8 cellular contexts compared by ENCODE assay signal in genomic region chr7:151017953-151018420, GRCh38. TPM values are rescaled to one million over a fixed set of nuclear protein-coding genes. Genes with fewer than 3 reads are reported as not detected.
A peak's percentile ranks its signal among the peaks of the same experiment; 100 is the strongest.
DNase-seq lines count a peak whose midpoint lies in the region; ATAC-seq and TF ChIP-seq lines count a peak whose summit lies in the region.

No MANE protein-coding gene starts in this region.

- peak overlapping the region; percentile 83 for H3K4me3 Mint-ChIP-seq in activated naive CD8-positive, alpha-beta T cell

- peaks cover 40% of the 10 kb centered on the region for H3K4me1 ChIP-seq in left ventricle myocardium inferior

- no peaks in the 10 kb centered on the region for H3K9me3 Mint-ChIP-seq in activated naive CD8-positive, alpha-beta T cell (ENCODE audit: low read depth)

- H3K4me3 ChIP-seq in HL-60 (replicated peaks; ENCODE audit: insufficient read depth, low read length) (no peak overlapping the region; the same call in 1 of the 2 replicates), left ventricle myocardium inferior (peak overlapping the region; percentile 49)

- H3K27me3 Mint-ChIP-seq in activated naive CD8-positive, alpha-beta T cell = peaks cover 2% of the 10 kb centered on the region

- H3K36me3 Mint-ChIP-seq in activated naive CD8-positive, alpha-beta T cell = no peaks in the 10 kb centered on the region

- peak; percentile 39 for TF ChIP-seq CTCF in HL-60 (IDR thresholded peaks at IDR 0.05; ENCODE audit: insufficient read depth, low read length)
- TF ChIP-seq CTCF in left ventricle myocardium inferior (IDR thresholded peaks at IDR 0.05; ENCODE audit: borderline replicate concordance) = peak; percentile 95

- intact Hi-C loops in left ventricle myocardium inferior (cut with micrococcal nuclease) (no loop called here), sciatic nerve (cut with DNase I) (no loop called here)

- no peaks in the 10 kb centered on the region for H3K36me3 ChIP-seq in left ventricle myocardium inferior

- DNase-seq in SKM-1 treated with dmso at 0.1 percent for 144 hours (lab: John Stamatoyannopoulos, UW; ENCODE audit: unreplicated experiment) (peak; percentile 20), SKM-1 (lab: John Stamatoyannopoulos, UW; ENCODE audit: unreplicated experiment) (no peak), HL-60 (ENCODE audit: low read depth in 1 of 2, low spot score in 1 of 2) (peak; percentile 58 to 69), left ventricle myocardium inferior (peak; percentile 67), sciatic nerve (ENCODE audit: low spot score) (peak; percentile 84)

- peaks cover 45% of the 10 kb centered on the region for H3K4me1 Mint-ChIP-seq in activated naive CD8-positive, alpha-beta T cell (ENCODE audit: low read depth)

- H3K27ac ChIP-seq in HL-60 (replicated peaks) (no peak overlapping the region), left ventricle myocardium inferior (replicated peaks) (no peak overlapping the region)

- H3K9me3 ChIP-seq in left ventricle myocardium inferior (replicated peaks) = no peaks in the 10 kb centered on the region

- H3K27ac Mint-ChIP-seq in activated naive CD8-positive, alpha-beta T cell = peak overlapping the region; percentile 82

- peaks cover 18% of the 10 kb centered on the region for H3K27me3 ChIP-seq in HL-60 (ENCODE audit: insufficient read depth, poor library complexity, severe bottlenecking)
- H3K27me3 ChIP-seq in left ventricle myocardium inferior (ENCODE audit: low read depth) = peaks cover 74% of the 10 kb centered on the region

- ATAC-seq in SK-N-SH treated with all-trans-retinoic acid at 6 μM for 48 hours = peak; percentile 87
- ATAC-seq in sciatic nerve = peak; percentile 68
- ATAC-seq in HG03469 (IDR thresholded peaks at IDR 0.05; ENCODE audit: unreplicated experiment) = no peak

TF ChIP-seq in SK-N-SH treated with all-trans-retinoic acid at 6 μM for 48 hours, 23 proteins besides CTCF, POLR2A, EP300 and RAD21:
- TF ChIP-seq OSR1 (CRISPR knock-in tag; IDR thresholded peaks at IDR 0.05) (no peak), POU6F1 (CRISPR knock-in tag; IDR thresholded peaks at IDR 0.05; ENCODE audit: borderline replicate concordance, low read depth) (no peak), TOX (CRISPR knock-in tag; IDR thresholded peaks at IDR 0.05; ENCODE audit: borderline replicate concordance) (no peak)

RNA-seq across cellular contexts. Expression of gene ATG9B, which starts 6.3 kb away (rescaled TPM):
- total RNA-seq in left ventricle myocardium inferior = not detected
- total RNA-seq in sciatic nerve = 0.67 TPM

RNA-seq across cellular contexts. Expression of gene ABCB8, which starts 10.3 kb away (rescaled TPM):
- total RNA-seq in left ventricle myocardium inferior (28.3 TPM), sciatic nerve (32.8 TPM)

RNA-seq across cellular contexts. Expression of gene NOS3, which starts 27.2 kb away (rescaled TPM):
- total RNA-seq in left ventricle myocardium inferior (12.6 TPM), sciatic nerve (26.6 TPM)

RNA-seq across cellular contexts. Expression of gene ASIC3, which starts 30.3 kb away (rescaled TPM):
- total RNA-seq in left ventricle myocardium inferior (5.3 TPM), sciatic nerve (4.7 TPM)

RNA-seq across cellular contexts. Expression of gene CDK5, which starts 39.7 kb away (rescaled TPM):
- total RNA-seq in left ventricle myocardium inferior (9.6 TPM), sciatic nerve (5.7 TPM)
